In genomic region chr20:25058051-25058796, GRCh38 we compare ENCODE assay signal across 8 cellular contexts. TPM values are rescaled to one million over a fixed set of nuclear protein-coding genes. Genes with fewer than 3 reads are reported as not detected.
DNase-seq lines count a peak whose midpoint lies in the region; ATAC-seq and TF ChIP-seq lines count a peak whose summit lies in the region.

Gene ACSS1, minus strand, starts transcription at chr20:25058139. Its CDS starts 37 bp downstream, at chr20:25058102.

- H3K36me3 ChIP-seq in GM06990 (ENCODE audit: control insufficient read depth, insufficient read depth, low read length) (no peaks in the 10 kb centered on the region), mucosa of descending colon (ENCODE audit: low read depth) (no peaks in the 10 kb centered on the region)

- intact Hi-C loops in mucosa of descending colon (cut with DNase I, micrococcal nuclease) = no loop called here

- H3K4me3 ChIP-seq in GM06990 (replicated peaks; ENCODE audit: low read depth, low read length) (peak within 1 kb of the TSS; percentile 82), mucosa of descending colon (peak within 1 kb of the TSS; percentile 47)

- peaks cover 29% of the 10 kb centered on the region for H3K4me1 ChIP-seq in mucosa of descending colon (ENCODE audit: low read depth)

- no peaks in the 10 kb centered on the region for H3K9me3 ChIP-seq in mucosa of descending colon

- TF ChIP-seq CTCF in GM06990 (IDR thresholded peaks at IDR 0.05; ENCODE audit: insufficient read depth, low read length, poor library complexity, severe bottlenecking) (no peak), mucosa of descending colon (IDR thresholded peaks at IDR 0.05) (no peak)

- H3K27me3 ChIP-seq in GM06990 (replicated peaks; ENCODE audit: control insufficient read depth, insufficient read depth, low read length) = no peaks in the 10 kb centered on the region; the same call in 1 of the 2 replicates

- ATAC-seq in GM21786 (IDR thresholded peaks at IDR 0.05; ENCODE audit: unreplicated experiment) (peak; percentile 51), mucosa of descending colon (peak; percentile 65)

- DNase-seq in GM06990 (ENCODE audit: extremely low read depth, insufficient read length) = peak; percentile 91
- DNase-seq in M059J (ENCODE audit: low read depth) = peak; percentile 51
- peak; percentile 67 to 74 for DNase-seq in activated CD4-positive, alpha-beta T cell treated with anti-CD3 and anti-CD28 coated beads, Interleukin-2, amount 50 U/mL, for 48 hours
- peak; percentile 60 for DNase-seq in effector CD8-positive, alpha-beta T cell (lab: John Stamatoyannopoulos, UW)
- peak; percentile 75 to 87 (median 84) for DNase-seq in mucosa of descending colon
- peak; percentile 73 for DNase-seq in stimulated activated CD8-positive, alpha-beta memory T cell treated with anti-CD3 and anti-CD28 coated beads, Interleukin-4, amount 100 ng/mL, for 48 hours
- no peak for DNase-seq in islet precursor cell

RNA-seq across cellular contexts. Expression of gene ACSS1, which starts in this region (rescaled TPM):
- total RNA-seq in M059J (2014; rRNA removed; shearing (Covaris generic)) = 0.17 and 0.32 TPM in 2 replicates
- 10 to 100 TPM; 29.8 to 37.9 (median 36.9) TPM for total RNA-seq in mucosa of descending colon

Comparison
In these comparisons a context has a peak if more than half of its experiments do, and no peak if none do; other contexts are left out.
1. RNA of gene ACSS1 (total RNA-seq): 29.8 to 37.9 TPM in mucosa of descending colon; 0.17 to 0.32 TPM in M059J; every median in the first group is over 10 times any median in the second.
2. Peak in DNase-seq in M059J; RNA of the gene not detected or under 1 TPM.